Comparison of ENCODE assay signal across 16 cellular contexts in genomic region chr17:65487161-65487560, GRCh38.
"Had no signal": no experiment of that assay in that cellular context is flagged by ENCODE, and none has a peak within 500 bp of the region (broad histone marks: within the 10 kb centered on the region; RNA-seq: fewer than 3 reads in every experiment).

No MANE protein-coding gene starts in this region.

- H3K9ac ChIP-seq: parathyroid adenoma had no signal

- H3K4me3 Mint-ChIP-seq: activated CD4-positive, alpha-beta T cell treated with anti-CD3 and anti-CD28 coated beads, Interleukin-2, amount 10 ng/mL, durations not matched to agents 24 days and 14 days; T-helper 17 cell had no signal

- H3K27me3 ChIP-seq: dorsolateral prefrontal cortex, gastrocnemius medialis, neutrophil, SJCRH30, uterus had no signal

- H3K4me3 ChIP-seq: dorsolateral prefrontal cortex, gastrocnemius medialis, heart right ventricle, lung, SJCRH30, stomach, tibial artery, uterus had no signal

- H3K4me1 ChIP-seq: gastrocnemius medialis, parathyroid adenoma, SJCRH30, stomach, uterus had no signal

- H3K27ac Mint-ChIP-seq: activated CD4-positive, alpha-beta T cell treated with anti-CD3 and anti-CD28 coated beads, Interleukin-2, amount 10 ng/mL, durations not matched to agents 24 days and 14 days; T-helper 17 cell had no signal

- DNase-seq: activated CD4-positive, alpha-beta T cell treated with anti-CD3 and anti-CD28 coated beads, Interleukin-2, amount 10 ng/mL, durations not matched to agents 24 days and 14 days; activated gamma-delta T cell; dorsolateral prefrontal cortex; erythroblast; gastrocnemius medialis; heart right ventricle; left colon; SJCRH30; stimulated activated CD4-positive, alpha-beta T cell treated with anti-CD3 and anti-CD28 coated beads, Interleukin-12 subunit alpha, Interleukin-12 subunit beta, amount 100 ng/mL, for 4 hours; stomach; T-helper 17 cell; tibial artery; uterus had no signal

- H3K36me3 ChIP-seq: gastrocnemius medialis, heart right ventricle, neutrophil, SJCRH30, stomach, tibial artery, uterus had no signal

- H3K27ac ChIP-seq: dorsolateral prefrontal cortex, gastrocnemius medialis, heart right ventricle, neutrophil, parathyroid adenoma, SJCRH30, stomach, uterus had no signal

- H3K9me3 ChIP-seq: gastrocnemius medialis, heart right ventricle, neutrophil, SJCRH30, stomach, tibial artery, uterus had no signal

- ATAC-seq: gastrocnemius medialis, heart right ventricle, left colon, T-helper 17 cell had no signal

- H2AFZ ChIP-seq: parathyroid adenoma had no signal
